1 cellular context compared by ENCODE assay signal in genomic region chr2:232339121-232340081, GRCh38.
A peak's percentile ranks its signal among the peaks of the same experiment; 100 is the strongest.
TF ChIP-seq lines count a peak whose summit lies in the region.

No MANE protein-coding gene starts in this region.

TF ChIP-seq in WTC11, 78 proteins besides CTCF, POLR2A, EP300 and RAD21 (continued from another document):
- TF ChIP-seq AFF4 (CRISPR knock-in tag; IDR thresholded peaks at IDR 0.05; ENCODE audit: borderline replicate concordance) (no peak), KAT7 (CRISPR knock-in tag; IDR thresholded peaks at IDR 0.05; ENCODE audit: borderline replicate concordance) (no peak), USF1 (CRISPR knock-in tag; IDR thresholded peaks at IDR 0.05) (no peak), TCF7 (CRISPR knock-in tag; IDR thresholded peaks at IDR 0.05; ENCODE audit: low read depth) (0 out of 2 replicates have a peak, but pooled peaks have one; percentile 7), SMAD3 (CRISPR knock-in tag; IDR thresholded peaks at IDR 0.05; ENCODE audit: borderline replicate concordance) (no peak)
